8 cellular contexts compared by ENCODE assay signal in genomic region chr1:85464497-85465098, GRCh38. TPM values are rescaled to one million over a fixed set of nuclear protein-coding genes. Genes with fewer than 3 reads are reported as not detected.
DNase-seq lines count a peak whose midpoint lies in the region; ATAC-seq and TF ChIP-seq lines count a peak whose summit lies in the region.

No MANE protein-coding gene starts in this region.

- H3K9me2 ChIP-seq in SK-N-SH: no peaks in the 10 kb centered on the region

- H3K4me3 ChIP-seq in SK-N-SH (ENCODE audit: low read depth in 2 of 2, low read length in 1 of 2) (peak overlapping the region; percentile 80), choroid plexus epithelial cell (ENCODE audit: low read depth, low read length) (peak overlapping the region; percentile 80), spleen (peak overlapping the region; percentile 47 to 84 (median 64))

- ATAC-seq in GM21381 (IDR thresholded peaks at IDR 0.05; ENCODE audit: unreplicated experiment) (peak; percentile 51), GM21737 (IDR thresholded peaks at IDR 0.05; ENCODE audit: unreplicated experiment) (no peak)

- peaks cover 0 to 4% of the 10 kb centered on the region in 2 experiments for H3K36me3 ChIP-seq in SK-N-SH (replicated peaks in 1 of 2; ENCODE audit: control insufficient read depth in 1 of 2, insufficient read depth in 2 of 2, low read length in 1 of 2)
- H3K36me3 ChIP-seq in spleen: no peaks in the 10 kb centered on the region

- H3K4me1 ChIP-seq in SK-N-SH (ENCODE audit: control insufficient read depth in 1 of 2, insufficient read depth in 2 of 2, low read depth in 1 of 2, low read length in 1 of 2): peaks cover 22 to 36% of the 10 kb centered on the region in 2 experiments; a peak in 3 of 4 replicates
- peaks cover 0 to 27% (median 8%) of the 10 kb centered on the region in 6 donors for H3K4me1 ChIP-seq in spleen

- POLR2A ChIA-PET in SK-N-SH (lab: Yijun Ruan, JAX): interaction anchor here (0.8 to 1.6 kb wide), 6 partner anchors 27 to 188 kb away, joined by 3 to 6 read pairs (median 3); partner anchors contain the start of gene BCL10

- no peak overlapping the region for H2AFZ ChIP-seq in SK-N-SH (ENCODE audit: low read depth)

- TF ChIP-seq CTCF in SK-N-SH (IDR thresholded peaks at IDR 0.05): no peak; the same call in 1 of the 2 replicates
- TF ChIP-seq CTCF in choroid plexus epithelial cell (conservative IDR thresholded peaks at IDR 0.05; ENCODE audit: low read depth, low read length): no peak
- no peak for TF ChIP-seq CTCF in spleen (IDR thresholded peaks at IDR 0.05 in 8 of 11, conservative IDR thresholded peaks at IDR 0.05 in 3 of 11)

- H3F3A ChIP-seq in SK-N-SH (replicated peaks; ENCODE audit: insufficient read depth): no peaks in the 10 kb centered on the region

- no peak for TF ChIP-seq EP300 in SK-N-SH (IDR thresholded peaks at IDR 0.05; ENCODE audit: borderline replicate concordance in 1 of 2, low read depth in 1 of 2, low read length in 1 of 2)

- DNase-seq in DMS114 treated with DMSO at 0.1 percent for 48 hours (lab: John Stamatoyannopoulos, UW; ENCODE audit: unreplicated experiment) (peak; percentile 35), HuH-7.5 (ENCODE audit: low spot score) (peak; percentile 41), SK-N-SH (peak; percentile 81), choroid plexus epithelial cell (ENCODE audit: low read depth) (peak; percentile 61), kidney glomerular epithelial cell (lab: John Stamatoyannopoulos, UW) (peak; percentile 69), spleen (peak; percentile 86)

- intact Hi-C loops in spleen (cut with DNase I; ENCODE audit: low total_unique reads): no loop called here

- no peak for TF ChIP-seq POLR2A in spleen (IDR thresholded peaks at IDR 0.05)

- peaks cover 4% of the 10 kb centered on the region; the same call in 1 of the 2 replicates for H4K20me1 ChIP-seq in SK-N-SH (ENCODE audit: insufficient read depth)

- WGBS in SK-N-SH (ENCODE audit: low lambda C conversion rate): no CpG with 5 or more reads among the region's 72 CpGs
- 0 to 1% (median 1%) methylated on average over 9 to 72 of the region's 72 CpGs for WGBS in spleen, 5 donors

- TF ChIP-seq RAD21 in SK-N-SH (IDR thresholded peaks at IDR 0.05; ENCODE audit: low read length): no peak; the same call in 1 of the 2 replicates

- CTCF ChIA-PET in SK-N-SH (lab: Yijun Ruan, JAX): interaction anchor here (0.9 to 8.8 kb wide), 6 partner anchors 26 to 156 kb away, joined by 3 to 69 read pairs (median 4); partner anchors contain the start of gene CCN1

- no peaks in the 10 kb centered on the region for H3K27me3 ChIP-seq in SK-N-SH (ENCODE audit: insufficient read depth)
- H3K27me3 ChIP-seq in spleen (replicated peaks in 1 of 7): peaks cover 0 to 48% (median 19%) of the 10 kb centered on the region in 7 donors

- peak overlapping the region; percentile 88 for H3K4me2 ChIP-seq in SK-N-SH

- H3K27ac ChIP-seq in SK-N-SH (ENCODE audit: low read depth in 2 of 2, low read length in 1 of 2) (peak overlapping the region; percentile 88 to 96), spleen (peak overlapping the region in 7 of 8 donors; percentile 61 to 86 (median 76))

- peak overlapping the region; percentile 98 for H3K9ac ChIP-seq in SK-N-SH

- peaks cover 86% of the 10 kb centered on the region for H3K79me2 ChIP-seq in SK-N-SH (ENCODE audit: insufficient read depth)

- no peaks in the 10 kb centered on the region for H3K9me3 ChIP-seq in SK-N-SH
- no peaks in the 10 kb centered on the region for H3K9me3 ChIP-seq in spleen

TF ChIP-seq in SK-N-SH, 30 proteins besides CTCF, POLR2A, EP300 and RAD21 (continues in another document):
- TF ChIP-seq CHD2 (IDR thresholded peaks at IDR 0.05; ENCODE audit: low read length, partially characterized antibody) (no peak), JUND (IDR thresholded peaks at IDR 0.05) (no peak), ZBTB33 (IDR thresholded peaks at IDR 0.05; ENCODE audit: borderline replicate concordance, low read depth) (no peak), NFIC (IDR thresholded peaks at IDR 0.05; ENCODE audit: borderline replicate concordance) (0 out of 2 replicates have a peak, but pooled peaks have one; percentile 4), YY1 (IDR thresholded peaks at IDR 0.05; ENCODE audit: low read depth) (no peak), TCF12 (IDR thresholded peaks at IDR 0.05) (no peak), MEF2A (IDR thresholded peaks at IDR 0.05; ENCODE audit: borderline replicate concordance, low read depth) (no peak), POLR2AphosphoS5 (IDR thresholded peaks at IDR 0.05; ENCODE audit: low read depth, low read length) (peak; percentile 73), REST (IDR thresholded peaks at IDR 0.05; ENCODE audit: low read depth, low read length) (no peak), IRF3 (IDR thresholded peaks at IDR 0.05; ENCODE audit: low read depth, low read length) (no peak), TAF1 (IDR thresholded peaks at IDR 0.05; ENCODE audit: borderline replicate concordance, low read depth, low read length) (peak; percentile 66; the same call in 1 of the 2 replicates), RFX5 (IDR thresholded peaks at IDR 0.05; ENCODE audit: low read length) (no peak), SMC3 (IDR thresholded peaks at IDR 0.05; ENCODE audit: low read depth, low read length) (no peak), SIN3A (IDR thresholded peaks at IDR 0.05; ENCODE audit: borderline replicate concordance, low read depth, low read length) (no peak; the same call in 1 of the 2 replicates), RXRA (IDR thresholded peaks at IDR 0.05; ENCODE audit: borderline replicate concordance, low read depth) (no peak), NRF1 (IDR thresholded peaks at IDR 0.05; ENCODE audit: low read depth, low read length) (no peak), MAX (IDR thresholded peaks at IDR 0.05; ENCODE audit: low read depth) (no peak), EZH2phosphoT487 (IDR thresholded peaks at IDR 0.05; ENCODE audit: borderline replicate concordance, low read depth) (no peak), FOXM1 (IDR thresholded peaks at IDR 0.05; ENCODE audit: low read depth) (no peak)

RNA-seq across cellular contexts. Expression of gene DDAH1, which starts 0.4 kb away (rescaled TPM):
- 64.3 and 80.2 TPM in 2 replicates for polyA plus RNA-seq in SK-N-SH (2012; rRNA removed)
- polyA plus RNA-seq in SK-N-SH (2012; cell fraction: cytosol; rRNA removed): 71.3 and 82.7 TPM in 2 replicates
- polyA plus RNA-seq in SK-N-SH (2012; cell fraction: nucleus; rRNA removed): 37.6 and 47.8 TPM in 2 replicates
- 10 to 100 TPM in 6 of 7 donors, 1 to 10 TPM in 1; 8.2 to 19.8 (median 15.6) TPM for total RNA-seq in spleen
- polyA plus RNA-seq in spleen: 1 to 10 TPM; 1.8 to 3.9 (median 2.3) TPM

Comparison
In these comparisons a context has a peak if more than half of its experiments do, and no peak if none do; other contexts are left out.
1. DNase-seq: peak in every context shown above with its lines; median percentile 86 in spleen; 81 in SK-N-SH; 69 in kidney glomerular epithelial cell; 61 in choroid plexus epithelial cell; 41 in HuH-7.5; 35 in DMS114 treated with DMSO at 0.1 percent for 48 hours.
2. RNA of gene DDAH1, which starts 0.4 kb away (polyA plus RNA-seq): 37.6 to 82.7 TPM in SK-N-SH; 1.8 to 3.9 TPM in spleen; every median in the first group is over 4 times any median in the second.
3. Peak in every context shown above with its lines, with median percentiles within 50 percentile points of each other: H3K4me3 ChIP-seq.